ENCODE assay signal across 10 cellular contexts in genomic region chr10:114413398-114413797, GRCh38. TPM values are rescaled to one million over a fixed set of nuclear protein-coding genes. Genes with fewer than 3 reads are reported as not detected.
DNase-seq lines count a peak whose midpoint lies in the region; ATAC-seq and TF ChIP-seq lines count a peak whose summit lies in the region.
"Had no signal": no experiment of that assay in that cellular context is flagged by ENCODE, and none has a peak within 500 bp of the region (broad histone marks: within the 10 kb centered on the region; RNA-seq: fewer than 3 reads in every experiment).

No MANE protein-coding gene starts in this region.

- H3K27ac ChIP-seq in epithelial cell of prostate: peak overlapping the region; percentile 77
- no peak overlapping the region for H3K27ac ChIP-seq in CD4-positive, alpha-beta memory T cell (ENCODE audit: low read depth, low read length)
- no peak overlapping the region for H3K27ac ChIP-seq in mesendoderm (ENCODE audit: low read depth, low read length)

- intact Hi-C loops in CD4-positive, alpha-beta memory T cell (cut with micrococcal nuclease): no loop called here

- no peak overlapping the region for H3K18ac ChIP-seq in mesendoderm (ENCODE audit: low read length)

- peaks cover 0 to 3% (median under 1%) of the 10 kb centered on the region in 8 donors for H3K9me3 Mint-ChIP-seq in CD4-positive, alpha-beta memory T cell

- H3K4me3 ChIP-seq in MG63: no peak overlapping the region
- H3K4me3 ChIP-seq in CD4-positive, alpha-beta memory T cell (ENCODE audit: low read length in 2 of 2): no peak overlapping the region
- no peak overlapping the region for H3K4me3 ChIP-seq in mesendoderm (ENCODE audit: low read length)

- no peak overlapping the region for H4K8ac ChIP-seq in mesendoderm (ENCODE audit: low read depth, low read length)

- H3K79me2 ChIP-seq in mesendoderm (ENCODE audit: control insufficient read depth, insufficient read depth, low read length): no peaks in the 10 kb centered on the region

- in situ Hi-C loops in Caki2 (cut with HindIII; ENCODE audit: low pct_unique_long_range_greater_than_20kb, low sequenced_read_pairs): no loop called here

- no peak overlapping the region for H3K56ac ChIP-seq in mesendoderm (ENCODE audit: low read length)

- H3K4me1 ChIP-seq in CD4-positive, alpha-beta memory T cell (ENCODE audit: insufficient read depth, low read length): no peaks in the 10 kb centered on the region
- H3K4me1 ChIP-seq in mesendoderm (ENCODE audit: control insufficient read depth, low read depth, low read length): peaks cover 2% of the 10 kb centered on the region

- no peak overlapping the region for H3K23ac ChIP-seq in mesendoderm (ENCODE audit: low read length)

- TF ChIP-seq CTCF in omental fat pad (IDR thresholded peaks at IDR 0.05): no peak

- peaks cover 2% of the 10 kb centered on the region; the same call in 1 of the 2 replicates for H3K9me3 ChIP-seq in MG63
- no peaks in the 10 kb centered on the region for H3K9me3 ChIP-seq in CD4-positive, alpha-beta memory T cell (ENCODE audit: control insufficient read depth in 1 of 2, low read length in 2 of 2)

- peaks cover 8 to 18% of the 10 kb centered on the region in 2 donors for H3K27me3 Mint-ChIP-seq in CD4-positive, alpha-beta memory T cell

- H2AK5ac ChIP-seq in mesendoderm (ENCODE audit: low read length): no peak overlapping the region

- CTCF ChIA-PET in CD4-positive, alpha-beta memory T cell (lab: Charles Lee; ENCODE audit: partially characterized antibody): no interaction called here

- no peak overlapping the region for H2BK5ac ChIP-seq in mesendoderm (ENCODE audit: low read length)

- no peak overlapping the region for H3K4me2 ChIP-seq in mesendoderm (ENCODE audit: low read length)

- no peak overlapping the region for H2BK15ac ChIP-seq in mesendoderm (replicated peaks; ENCODE audit: low read depth)

- H3K4me3 Mint-ChIP-seq in CD4-positive, alpha-beta memory T cell: no peak overlapping the region

- POLR2A ChIA-PET in CD4-positive, alpha-beta memory T cell (lab: Charles Lee; ENCODE audit: partially characterized antibody): no interaction called here

- no peak overlapping the region for H4K5ac ChIP-seq in mesendoderm (ENCODE audit: low read length)

- no peak overlapping the region for H3K4ac ChIP-seq in mesendoderm (ENCODE audit: low read depth, low read length)

- DNase-seq in Caki2 (ENCODE audit: low read depth) (peak; percentile 74), MG63 (peak; percentile 98), epithelial cell of prostate (ENCODE audit: low read depth, low spot score) (peak; percentile 79), omental fat pad (ENCODE audit: low spot score) (no peak), midbrain (lab: John Stamatoyannopoulos, UW) (no peak), mesendoderm (no peak)
- no peak for DNase-seq in CD4-positive, alpha-beta memory T cell
- DNase-seq: NCI-H1092 treated with DMSO at 0.1 percent for 48 hours had no signal

- H3K36me3 ChIP-seq in MG63: no peaks in the 10 kb centered on the region
- H3K36me3 ChIP-seq in CD4-positive, alpha-beta memory T cell (ENCODE audit: insufficient read depth, low read length): no peaks in the 10 kb centered on the region
- no peaks in the 10 kb centered on the region for H3K36me3 ChIP-seq in mesendoderm (ENCODE audit: control insufficient read depth, insufficient read depth, low read length)

- H3K27ac Mint-ChIP-seq in CD4-positive, alpha-beta memory T cell: no peak overlapping the region
- H3K27ac Mint-ChIP-seq: CD14-positive monocyte had no signal

- ATAC-seq in omental fat pad (ENCODE audit: low FRiP score) (peak; percentile 90), GM18505 (IDR thresholded peaks at IDR 0.05; ENCODE audit: unreplicated experiment) (no peak)

- no CpG with 5 or more reads among the region's 4 CpGs for WGBS in mesendoderm (ENCODE audit: extremely low coverage, insufficient coverage, low lambda C conversion rate)

- H3K9ac ChIP-seq in mesendoderm (ENCODE audit: low read length): no peak overlapping the region

- no peaks in the 10 kb centered on the region for H3K36me3 Mint-ChIP-seq in CD4-positive, alpha-beta memory T cell
- H3K36me3 Mint-ChIP-seq: CD14-positive monocyte had no signal

- H2BK120ac ChIP-seq in mesendoderm (ENCODE audit: low read depth, low read length): no peak overlapping the region

- H3K4me1 Mint-ChIP-seq in CD4-positive, alpha-beta memory T cell: no peaks in the 10 kb centered on the region

- TF ChIP-seq POLR2A in GM18505 (IDR thresholded peaks at IDR 0.05; ENCODE audit: borderline replicate concordance, extremely low read depth, insufficient read depth, insufficient read length): no peak

- no peaks in the 10 kb centered on the region for H3K27me3 ChIP-seq in MG63
- H3K27me3 ChIP-seq in CD4-positive, alpha-beta memory T cell (ENCODE audit: insufficient read depth, low read length): no peaks in the 10 kb centered on the region
- no peaks in the 10 kb centered on the region for H3K27me3 ChIP-seq in mesendoderm (ENCODE audit: insufficient read depth, low read length, poor library complexity)

- H3K79me1 ChIP-seq in mesendoderm (ENCODE audit: low read length): no peaks in the 10 kb centered on the region

RNA-seq across cellular contexts. Expression of gene AFAP1L2, which starts 9.1 kb away (rescaled TPM):
- 9.0 and 17.6 TPM in 2 replicates for total RNA-seq in Caki2 (2014; rRNA removed; shearing (Covaris generic); ENCODE audit: low replicate concordance)
- 3.4 and 3.8 TPM in 2 replicates for total RNA-seq in MG63 (2014; rRNA removed; shearing (Covaris generic); ENCODE audit: low replicate concordance)
- 10 to 100 TPM in 1 of 4 donors, 1 to 10 TPM in 3; 3.7 to 18.8 (median 4.5) TPM for total RNA-seq in omental fat pad
- 1 to 10 TPM; 2.5 to 4.3 TPM for total RNA-seq in CD4-positive, alpha-beta memory T cell
- 1 to 10 TPM in 1 of 2 donors, under 1 TPM in 1; 0.50 to 2.1 TPM for polyA plus RNA-seq in CD4-positive, alpha-beta memory T cell
- polyA plus RNA-seq in mesendoderm (2013, experiment 1 of 2): 2.5 TPM
- 2.6 TPM for polyA plus RNA-seq in mesendoderm (2013, experiment 2 of 2)

Comparison
In these comparisons a context has a peak if more than half of its experiments do, and no peak if none do; other contexts are left out.
1. DNase-seq: peak in Caki2 (single experiment), MG63 (single experiment) and epithelial cell of prostate (single experiment); none in omental fat pad (single experiment), midbrain (single experiment), CD4-positive, alpha-beta memory T cell (0 of 5) and mesendoderm (single experiment).